In the genomic region with DNA sequence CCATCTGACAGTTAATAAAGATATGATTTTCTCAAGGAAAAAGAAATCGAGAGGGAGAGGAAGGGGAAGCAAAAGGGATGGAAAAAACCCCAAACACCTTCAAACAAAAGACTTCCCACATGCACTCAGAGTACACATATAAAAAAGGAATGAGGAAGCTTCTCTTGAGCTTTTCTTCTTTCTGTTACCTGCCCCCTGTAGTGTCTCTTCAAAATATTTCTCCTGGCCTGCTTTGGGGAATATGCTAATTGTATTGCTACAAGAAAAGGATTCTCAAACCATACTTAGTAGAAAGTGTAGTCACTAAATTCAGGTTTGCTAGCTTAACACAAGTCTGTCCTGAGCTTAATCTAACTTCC, we compare ENCODE assay signal across 16 cellular contexts. TPM values are rescaled to one million over a fixed set of nuclear protein-coding genes. Genes with fewer than 3 reads are reported as not detected.
A peak's percentile ranks its signal among the peaks of the same experiment; 100 is the strongest.
DNase-seq lines count a peak whose midpoint lies in the region; ATAC-seq, FAIRE-seq and TF ChIP-seq lines count a peak whose summit lies in the region.
"Had no signal": no experiment of that assay in that cellular context is flagged by ENCODE, and none has a peak within 500 bp of the region (broad histone marks: within the 10 kb centered on the region; RNA-seq: fewer than 3 reads in every experiment).

No MANE protein-coding gene starts in this region.

- POLR2A ChIA-PET in naive thymus-derived CD8-positive, alpha-beta T cell (lab: Charles Lee), result no interaction called here

- H3K4me3 Mint-ChIP-seq in naive thymus-derived CD8-positive, alpha-beta T cell, result no peak overlapping the region

- TF ChIP-seq POLR2A in GM12892 (IDR thresholded peaks at IDR 0.05; ENCODE audit: low read depth, low read length), result no peak

- H2AFZ ChIP-seq in OCI-LY3 (ENCODE audit: low read depth, low read length), result no peak overlapping the region

- peak; percentile 24 for FAIRE-seq in GM12892 (lab: Jason Lieb, UNC)

- no peak for DNase-seq in GM12892 (ENCODE audit: insufficient read length)
- no peak for DNase-seq in naive thymus-derived CD8-positive, alpha-beta T cell
- no peak for DNase-seq in GDM1 (lab: John Stamatoyannopoulos, UW)
- DNase-seq in Right ventricle myocardium superior, result no peak
- DNase-seq: DMS 273 treated with DMSO at 0.1 percent for 48 hours; islet precursor cell; mucosa of descending colon; NCI-H1436 treated with DMSO at 0.1 percent for 48 hours; NCI-H748 treated with DMSO at 0.1 percent for 48 hours; stimulated activated CD4-positive, alpha-beta T cell treated with anti-CD3 and anti-CD28 coated beads, Interleukin-4, amount 100 ng/mL, for 1 hour; stimulated activated naive CD4-positive, alpha-beta T cell treated with Interleukin-2 at 50 U/mL for 16 hours had no signal

- TF ChIP-seq CTCF in OCI-LY3 (IDR thresholded peaks at IDR 0.05; ENCODE audit: low read depth, low read length), result no peak

- no peaks in the 10 kb centered on the region for H3K36me3 Mint-ChIP-seq in naive thymus-derived CD8-positive, alpha-beta T cell

- no peaks in the 10 kb centered on the region for H3K9me3 Mint-ChIP-seq in naive thymus-derived CD8-positive, alpha-beta T cell

- no peaks in the 10 kb centered on the region for H4K20me1 ChIP-seq in OCI-LY3 (ENCODE audit: insufficient read depth, low read length)

- no peaks in the 10 kb centered on the region for H3K4me1 Mint-ChIP-seq in naive thymus-derived CD8-positive, alpha-beta T cell

- peak; percentile 43 for ATAC-seq in GM19035 (IDR thresholded peaks at IDR 0.05; ENCODE audit: unreplicated experiment)
- peak; percentile 31 for ATAC-seq in HG02798 (IDR thresholded peaks at IDR 0.05; ENCODE audit: poor library complexity, unreplicated experiment)
- ATAC-seq in naive thymus-derived CD8-positive, alpha-beta T cell, result no peak
- no peak for ATAC-seq in Right ventricle myocardium superior (ENCODE audit: poor library complexity)
- ATAC-seq in HG02884 (IDR thresholded peaks at IDR 0.05; ENCODE audit: unreplicated experiment), result no peak
- ATAC-seq: mucosa of descending colon had no signal

- no peak overlapping the region for H3K27ac Mint-ChIP-seq in naive thymus-derived CD8-positive, alpha-beta T cell

- H3K79me2 ChIP-seq in OCI-LY3 (ENCODE audit: low read length), result no peaks in the 10 kb centered on the region

- peak overlapping the region; percentile 23; the same call in 1 of the 2 replicates for H3K9ac ChIP-seq in OCI-LY3 (ENCODE audit: low read length)

- peak overlapping the region; percentile 56 for H3K4me3 ChIP-seq in OCI-LY3 (ENCODE audit: low read length)
- H3K4me3 ChIP-seq: mucosa of descending colon, SJSA1 had no signal

- H3K27me3 Mint-ChIP-seq in naive thymus-derived CD8-positive, alpha-beta T cell, result no peaks in the 10 kb centered on the region

- H3K36me3 ChIP-seq in OCI-LY3 (replicated peaks; ENCODE audit: low read depth, low read length), result peaks cover 33% of the 10 kb centered on the region

- H3K27ac ChIP-seq in OCI-LY3 (ENCODE audit: low read length), result peak overlapping the region; percentile 73
- H3K27ac ChIP-seq: SJSA1 had no signal

- no peaks in the 10 kb centered on the region for H3K9me3 ChIP-seq in OCI-LY3 (ENCODE audit: insufficient read depth, low read length)
- H3K9me3 ChIP-seq: mucosa of descending colon, SJSA1 had no signal

- peaks cover 27% of the 10 kb centered on the region for H3K4me1 ChIP-seq in OCI-LY3 (ENCODE audit: low read length)
- H3K4me1 ChIP-seq: SJSA1 had no signal

- intact Hi-C loops in Right ventricle myocardium superior (cut with DNase I), result no loop called here

- H3K27me3 ChIP-seq in OCI-LY3 (ENCODE audit: low read depth, low read length), result no peaks in the 10 kb centered on the region
- H3K27me3 ChIP-seq: SJSA1 had no signal

- H3K4me2 ChIP-seq in OCI-LY3 (ENCODE audit: low read length), result peak overlapping the region; percentile 80

RNA-seq across cellular contexts. Expression of a gene that starts 58.7 kb away (rescaled TPM):
- polyA plus RNA-seq in GM12892 (2012; ENCODE audit: missing spikeins), result 5.8 TPM
- total RNA-seq in naive thymus-derived CD8-positive, alpha-beta T cell, result under 1 TPM; 0.05 to 0.10 TPM
- not detected for polyA plus RNA-seq in naive thymus-derived CD8-positive, alpha-beta T cell
- total RNA-seq in Right ventricle myocardium superior, result 0.19 TPM

Comparison
In these comparisons a context has a peak if more than half of its experiments do, and no peak if none do; other contexts are left out.
1. ATAC-seq: peak in GM19035 (single experiment) and HG02798 (single experiment); none in naive thymus-derived CD8-positive, alpha-beta T cell (0 of 2), Right ventricle myocardium superior (single experiment) and HG02884 (single experiment).